Comparison of ENCODE assay signal across 8 cellular contexts in the genomic region with DNA sequence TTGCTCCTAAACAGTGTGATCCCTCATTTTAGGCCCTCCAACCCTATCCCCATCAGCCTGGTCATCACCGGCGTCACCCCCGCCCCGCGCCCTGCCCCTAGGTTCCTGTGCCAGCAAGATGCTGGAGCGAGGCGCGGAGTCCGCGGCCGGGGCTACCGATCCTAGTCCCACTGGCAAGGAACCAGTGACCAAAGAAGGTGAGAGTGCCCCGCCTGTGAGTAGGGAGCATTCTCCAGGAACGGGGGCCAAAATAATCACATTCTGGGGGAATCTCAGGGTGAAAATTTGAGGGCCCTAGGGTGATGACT. TPM values are rescaled to one million over a fixed set of nuclear protein-coding genes. Genes with fewer than 3 reads are reported as not detected.
DNase-seq lines count a peak whose midpoint lies in the region; ATAC-seq and TF ChIP-seq lines count a peak whose summit lies in the region.

No MANE protein-coding gene starts in this region.

- H3K4me1 Mint-ChIP-seq in activated CD4-positive, alpha-beta memory T cell treated with anti-CD3 and anti-CD28 coated beads for 36 hours (ENCODE audit: low read depth), result peaks cover 18% of the 10 kb centered on the region

- H3K36me3 ChIP-seq in DOHH2 (ENCODE audit: control insufficient read depth, low read length), result peaks cover 11% of the 10 kb centered on the region

- H3K9me2 ChIP-seq in DOHH2 (replicated peaks; ENCODE audit: control insufficient read depth, low read length), result no peaks in the 10 kb centered on the region

- no peaks in the 10 kb centered on the region for H3K79me2 ChIP-seq in DOHH2 (ENCODE audit: control insufficient read depth, low read length)

- DNase-seq in activated CD4-positive, alpha-beta memory T cell treated with anti-CD3 and anti-CD28 coated beads for 36 hours, result no peak
- DNase-seq in fibroblast of the aortic adventitia (ENCODE audit: low read depth) (no peak), retinal pigment epithelial cell (ENCODE audit: low read depth) (no peak), EL (no peak), DMS79 (lab: John Stamatoyannopoulos, UW) (no peak), NCI-H2029 treated with DMSO at 0.1 percent for 48 hours (lab: John Stamatoyannopoulos, UW) (no peak)

- peak overlapping the region; percentile 82 for H3K4me3 Mint-ChIP-seq in activated CD4-positive, alpha-beta memory T cell treated with anti-CD3 and anti-CD28 coated beads for 36 hours

- TF ChIP-seq CTCF in DOHH2 (IDR thresholded peaks at IDR 0.05; ENCODE audit: low read depth, low read length, poor library complexity, severe bottlenecking), result no peak
- no peak for TF ChIP-seq CTCF in fibroblast of the aortic adventitia (IDR thresholded peaks at IDR 0.05; ENCODE audit: insufficient read depth, low read length)
- no peak for TF ChIP-seq CTCF in retinal pigment epithelial cell (conservative IDR thresholded peaks at IDR 0.05; ENCODE audit: low read depth, low read length)

- peaks cover 12% of the 10 kb centered on the region for H3F3A ChIP-seq in DOHH2 (ENCODE audit: control insufficient read depth, insufficient read depth)

- no peaks in the 10 kb centered on the region for H3K27me3 ChIP-seq in DOHH2 (ENCODE audit: control insufficient read depth, low read length)

- ATAC-seq in HG02642 (IDR thresholded peaks at IDR 0.05; ENCODE audit: poor library complexity, unreplicated experiment), result no peak

- H3K27ac Mint-ChIP-seq in activated CD4-positive, alpha-beta memory T cell treated with anti-CD3 and anti-CD28 coated beads for 36 hours, result peak overlapping the region; percentile 67

- H3K36me3 Mint-ChIP-seq in activated CD4-positive, alpha-beta memory T cell treated with anti-CD3 and anti-CD28 coated beads for 36 hours, result peaks cover 19% of the 10 kb centered on the region

- CTCF ChIA-PET in activated CD4-positive, alpha-beta memory T cell treated with anti-CD3 and anti-CD28 coated beads for 36 hours (lab: Charles Lee), result interaction anchor here (0.9 to 7.9 kb wide), 6 partner anchors 14 to 60 kb away, joined by 3 to 79 read pairs (median 6); a partner anchor contains a TSS

- H3K27me3 Mint-ChIP-seq in activated CD4-positive, alpha-beta memory T cell treated with anti-CD3 and anti-CD28 coated beads for 36 hours, result no peaks in the 10 kb centered on the region

- H3K4me1 ChIP-seq in DOHH2 (ENCODE audit: control insufficient read depth, low read length), result peaks cover 23% of the 10 kb centered on the region

- peak overlapping the region; percentile 56 for H3K4me2 ChIP-seq in DOHH2 (ENCODE audit: low read length)

- intact Hi-C loops in activated CD4-positive, alpha-beta memory T cell treated with anti-CD3 and anti-CD28 coated beads for 36 hours (cut with micrococcal nuclease), result no loop called here

- H3K27ac ChIP-seq in DOHH2 (ENCODE audit: low read depth, low read length), result no peak overlapping the region

- H3K4me3 ChIP-seq in DOHH2 (ENCODE audit: low read length) (peak overlapping the region; percentile 50), fibroblast of the aortic adventitia (ENCODE audit: low read depth, low read length) (peak overlapping the region; percentile 55), retinal pigment epithelial cell (ENCODE audit: low read length) (peak overlapping the region; percentile 44)

- H3K9me3 ChIP-seq in DOHH2 (ENCODE audit: control insufficient read depth, insufficient read depth, low read length), result no peaks in the 10 kb centered on the region

- no peaks in the 10 kb centered on the region for H4K20me1 ChIP-seq in DOHH2 (ENCODE audit: control insufficient read depth, insufficient read depth, low read depth, low read length)

- H3K9me3 Mint-ChIP-seq in activated CD4-positive, alpha-beta memory T cell treated with anti-CD3 and anti-CD28 coated beads for 36 hours, result peaks cover 9% of the 10 kb centered on the region

- POLR2A ChIA-PET in activated CD4-positive, alpha-beta memory T cell treated with anti-CD3 and anti-CD28 coated beads for 36 hours (lab: Charles Lee), result interaction anchor here (0.6 to 1.0 kb wide), 3 partner anchors 9 to 61 kb away, joined by 3 to 6 read pairs (median 4); a partner anchor contains a TSS

RNA-seq across cellular contexts. Expression of a gene that starts 1.3 kb away (rescaled TPM):
- 1 to 10 TPM; 3.1 to 3.7 TPM for total RNA-seq in activated CD4-positive, alpha-beta memory T cell treated with anti-CD3 and anti-CD28 coated beads for 36 hours
- 0.63 TPM in 1 of 2 replicates, not detected in the other for total RNA-seq in fibroblast of the aortic adventitia (ENCODE audit: low replicate concordance)

RNA-seq across cellular contexts. Expression of a gene that starts 7.3 kb away (rescaled TPM):
- total RNA-seq in activated CD4-positive, alpha-beta memory T cell treated with anti-CD3 and anti-CD28 coated beads for 36 hours, result 100 to 1,000 TPM; 104 to 112 TPM
- total RNA-seq in fibroblast of the aortic adventitia (ENCODE audit: low replicate concordance), result 11.3 and 78.2 TPM in 2 replicates

RNA-seq across cellular contexts. Expression of a gene that starts 29.7 kb away (rescaled TPM):
- 10 to 100 TPM; 13.5 to 15.2 TPM for total RNA-seq in activated CD4-positive, alpha-beta memory T cell treated with anti-CD3 and anti-CD28 coated beads for 36 hours
- 8.0 and 11.4 TPM in 2 replicates for total RNA-seq in fibroblast of the aortic adventitia (ENCODE audit: low replicate concordance)

RNA-seq across cellular contexts. Expression of a gene that starts 41.1 kb away (rescaled TPM):
- 10 to 100 TPM; 42.5 to 43.0 TPM for total RNA-seq in activated CD4-positive, alpha-beta memory T cell treated with anti-CD3 and anti-CD28 coated beads for 36 hours
- total RNA-seq in fibroblast of the aortic adventitia (ENCODE audit: low replicate concordance), result 23.5 and 32.9 TPM in 2 replicates

RNA-seq across cellular contexts. Expression of a gene that starts 41.3 kb away (rescaled TPM):
- 1 to 10 TPM; 2.2 to 3.7 TPM for total RNA-seq in activated CD4-positive, alpha-beta memory T cell treated with anti-CD3 and anti-CD28 coated beads for 36 hours
- 6.4 and 7.4 TPM in 2 replicates for total RNA-seq in fibroblast of the aortic adventitia (ENCODE audit: low replicate concordance)
